1 cellular context compared by ENCODE assay signal in genomic region chr4:155025762-155026457, GRCh38.
TF ChIP-seq lines count a peak whose summit lies in the region.

No MANE protein-coding gene starts in this region.

TF ChIP-seq in WTC11, 78 proteins besides CTCF, POLR2A, EP300 and RAD21 (continued from another document):
- TF ChIP-seq, protein P1, sequence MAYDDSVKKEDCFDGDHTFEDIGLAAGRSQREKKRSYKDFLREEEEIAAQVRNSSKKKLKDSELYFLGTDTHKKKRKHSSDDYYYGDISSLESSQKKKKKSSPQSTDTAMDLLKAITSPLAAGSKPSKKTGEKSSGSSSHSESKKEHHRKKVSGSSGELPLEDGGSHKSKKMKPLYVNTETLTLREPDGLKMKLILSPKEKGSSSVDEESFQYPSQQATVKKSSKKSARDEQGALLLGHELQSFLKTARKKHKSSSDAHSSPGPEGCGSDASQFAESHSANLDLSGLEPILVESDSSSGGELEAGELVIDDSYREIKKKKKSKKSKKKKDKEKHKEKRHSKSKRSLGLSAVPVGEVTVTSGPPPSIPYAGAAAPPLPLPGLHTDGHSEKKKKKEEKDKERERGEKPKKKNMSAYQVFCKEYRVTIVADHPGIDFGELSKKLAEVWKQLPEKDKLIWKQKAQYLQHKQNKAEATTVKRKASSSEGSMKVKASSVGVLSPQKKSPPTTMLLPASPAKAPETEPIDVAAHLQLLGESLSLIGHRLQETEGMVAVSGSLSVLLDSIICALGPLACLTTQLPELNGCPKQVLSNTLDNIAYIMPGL (CRISPR knock-in tag; IDR thresholded peaks at IDR 0.05): no peak
- no peak for TF ChIP-seq ZNF671 (CRISPR knock-in tag; IDR thresholded peaks at IDR 0.05)
- TF ChIP-seq PREB (CRISPR knock-in tag; IDR thresholded peaks at IDR 0.05; ENCODE audit: borderline replicate concordance): no peak
